In the genomic region with DNA sequence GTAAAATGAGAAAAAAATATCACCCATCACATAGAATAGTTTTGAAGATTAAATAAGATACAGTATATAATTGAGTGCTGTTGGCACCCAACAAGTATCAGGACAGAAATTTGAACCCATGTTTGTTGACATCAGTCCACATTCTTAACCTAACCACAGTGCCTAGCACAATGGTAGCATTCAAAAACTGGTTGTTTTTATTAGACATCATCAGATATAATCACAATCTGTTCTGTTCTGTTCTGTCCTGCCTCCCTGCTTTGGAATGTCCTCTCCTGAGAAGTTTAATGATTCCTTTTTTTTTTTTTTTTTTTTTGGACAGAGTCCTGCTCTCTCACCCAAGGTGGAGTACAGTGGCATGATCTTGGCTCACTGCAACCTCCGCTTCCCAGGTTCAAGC, we compare ENCODE assay signal across 19 cellular contexts.
"Had no signal": no experiment of that assay in that cellular context is flagged by ENCODE, and none has a peak within 500 bp of the region (broad histone marks: within the 10 kb centered on the region; RNA-seq: fewer than 3 reads in every experiment).

No MANE protein-coding gene starts in this region.

- H3K36me3 ChIP-seq: breast epithelium, colonic mucosa, esophagus squamous epithelium, left lung, tibial artery had no signal

- DNase-seq: activated CD4-positive, alpha-beta T cell treated with anti-CD3 and anti-CD28 coated beads for 1 hour; activated CD4-positive, alpha-beta T cell treated with anti-CD3 and anti-CD28 coated beads, Interleukin-2, amount 50 U/mL, for 1 hour; activated CD8-positive, alpha-beta T cell treated with anti-CD3 and anti-CD28 coated beads, Interleukin-2, amount 10 ng/mL, durations not matched to agents 7 days and 5 days; activated gamma-delta T cell treated with Interleukin-2 at 50 U/mL for 16 hours; aorta; colonic mucosa; dorsolateral prefrontal cortex; effector memory CD8-positive, alpha-beta T cell; esophagus squamous epithelium; kidney; naive thymus-derived CD4-positive, alpha-beta T cell; occipital lobe; stimulated activated CD4-positive, alpha-beta T cell treated with anti-CD3 and anti-CD28 coated beads, Interleukin-4, amount 100 ng/mL, for 4 hours; substantia nigra; T-helper 9 cell; tibial artery had no signal

- ATAC-seq: activated CD8-positive, alpha-beta T cell treated with anti-CD3 and anti-CD28 coated beads, Interleukin-2, amount 10 ng/mL, durations not matched to agents 7 days and 5 days; effector memory CD8-positive, alpha-beta T cell; left lung; naive thymus-derived CD4-positive, alpha-beta T cell had no signal

- H3K27me3 ChIP-seq: breast epithelium, colonic mucosa, esophagus squamous epithelium, left lung, tibial artery had no signal

- H3K27ac ChIP-seq: breast epithelium, colonic mucosa, dorsolateral prefrontal cortex, esophagus squamous epithelium, left lung, tibial artery had no signal

- H3K4me3 ChIP-seq: breast epithelium, colonic mucosa, dorsolateral prefrontal cortex, esophagus squamous epithelium, left lung, lung, tibial artery had no signal

- H3K9me3 ChIP-seq: breast epithelium, colonic mucosa, esophagus squamous epithelium, left lung, tibial artery had no signal

- H3K4me1 ChIP-seq: breast epithelium, colonic mucosa, esophagus squamous epithelium, left lung had no signal
